ENCODE assay signal across 8 cellular contexts in the genomic region with DNA sequence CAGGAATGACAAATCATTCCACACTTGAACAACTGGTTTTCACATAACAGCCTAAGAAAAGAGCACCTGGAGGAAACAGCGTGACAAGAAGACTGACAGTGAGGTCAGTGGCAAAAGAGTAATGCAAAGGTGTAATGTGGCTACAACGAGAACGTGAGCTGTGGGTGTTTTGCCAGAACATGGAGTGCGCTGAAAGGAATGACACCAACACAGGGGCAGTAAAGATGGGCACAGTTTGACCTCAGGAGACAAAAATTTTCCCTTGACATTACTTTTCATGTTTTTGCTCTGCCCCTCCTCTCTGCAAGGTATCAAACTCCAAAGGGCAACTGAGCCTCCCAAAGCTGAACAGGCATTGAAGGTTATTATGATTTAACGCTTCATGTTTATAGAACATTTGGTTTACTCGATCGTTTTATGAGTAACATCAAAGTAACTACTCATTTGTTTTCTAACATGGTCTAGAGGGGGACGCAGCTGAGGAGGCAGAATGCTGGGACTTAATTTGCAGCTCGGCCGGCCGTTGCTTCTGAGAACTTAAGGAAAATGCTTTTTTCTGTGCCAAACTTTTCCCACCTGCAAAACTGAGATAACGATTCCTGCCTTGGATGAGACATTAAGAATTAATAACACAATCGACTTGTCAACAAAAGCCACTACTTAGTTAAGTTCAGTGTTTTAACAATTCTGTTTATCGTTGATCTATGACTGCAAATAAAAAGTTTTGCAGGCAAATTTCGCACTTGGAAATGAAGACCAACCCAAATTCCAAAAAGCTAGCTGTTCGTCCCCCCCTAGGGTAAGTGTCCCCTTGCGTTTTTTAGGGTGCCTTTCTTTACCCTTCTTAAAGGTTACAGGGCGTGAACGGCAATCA. TPM values are rescaled to one million over a fixed set of nuclear protein-coding genes. Genes with fewer than 3 reads are reported as not detected.
A peak's percentile ranks its signal among the peaks of the same experiment; 100 is the strongest.
DNase-seq lines count a peak whose midpoint lies in the region; ATAC-seq and TF ChIP-seq lines count a peak whose summit lies in the region.

No MANE protein-coding gene starts in this region.

- DNase-seq in activated naive CD4-positive, alpha-beta T cell (lab: John Stamatoyannopoulos, UW): no peak
- DNase-seq in MCF 10A (ENCODE audit: unreplicated experiment) (peak; percentile 3), lung (ENCODE audit: low spot score) (no peak), upper lobe of right lung (no peak), amygdala (lab: John Stamatoyannopoulos, UW) (no peak), HCEC 1CT (no peak)

- no peak for TF ChIP-seq CTCF in MCF 10A (IDR thresholded peaks at IDR 0.05; ENCODE audit: unreplicated experiment)
- TF ChIP-seq CTCF in lung (IDR thresholded peaks at IDR 0.05; ENCODE audit: control extremely low read depth, extremely low read depth): no peak
- TF ChIP-seq CTCF in upper lobe of right lung (IDR thresholded peaks at IDR 0.05): no peak

- H3K27ac ChIP-seq in lung (ENCODE audit: low read depth in 1 of 2, low read length in 1 of 2): peak overlapping the region; percentile 97 to 98
- H3K27ac ChIP-seq in upper lobe of right lung: peak overlapping the region; percentile 94

- H3K4me3 ChIP-seq in lung (peak overlapping the region; percentile 53), upper lobe of right lung (peak overlapping the region; percentile 69)

- peaks cover 4 to 5% of the 10 kb centered on the region in 2 donors for H3K36me3 ChIP-seq in lung (ENCODE audit: control insufficient read depth in 2 of 2, insufficient read depth in 2 of 2, low read length in 2 of 2)
- peaks cover 14% of the 10 kb centered on the region for H3K36me3 ChIP-seq in upper lobe of right lung

- H3K9me3 Mint-ChIP-seq in activated naive CD4-positive, alpha-beta T cell treated with anti-CD3 and anti-CD28 coated beads, Interleukin-2, amount 50 U/mL, for 24 hours: no peaks in the 10 kb centered on the region
- no peaks in the 10 kb centered on the region for H3K9me3 Mint-ChIP-seq in MCF 10A (ENCODE audit: unreplicated experiment)

- H3K27ac Mint-ChIP-seq in activated naive CD4-positive, alpha-beta T cell treated with anti-CD3 and anti-CD28 coated beads, Interleukin-2, amount 50 U/mL, for 24 hours: peak overlapping the region; percentile 93
- H3K27ac Mint-ChIP-seq in MCF 10A (ENCODE audit: low read depth, unreplicated experiment): peak overlapping the region; percentile 66

- POLR2A ChIA-PET in MCF 10A (lab: Yijun Ruan, JAX): interaction anchor here (0.7 to 5.2 kb wide), 26 partner anchors 10 to 1159 kb away, joined by 3 to 79 read pairs (median 10); a partner anchor contains a TSS

- 25 to 28% methylated on average over 19 of the region's 19 CpGs for WGBS in lung, 2 donors

- intact Hi-C loops in MCF 10A (cut with micrococcal nuclease) (no loop called here), upper lobe of right lung (cut with DNase I) (no loop called here)

- peak overlapping the region; percentile 93 for H3K4me3 Mint-ChIP-seq in activated naive CD4-positive, alpha-beta T cell treated with anti-CD3 and anti-CD28 coated beads, Interleukin-2, amount 50 U/mL, for 24 hours
- H3K4me3 Mint-ChIP-seq in MCF 10A (ENCODE audit: unreplicated experiment): peak overlapping the region; percentile 90

- BruUV-seq in MCF 10A (replicated peaks; lab: Mats Ljungman, UMichigan): no TSS peak

- ATAC-seq in lung (ENCODE audit: insufficient read depth, low FRiP score) (no peak), upper lobe of right lung (no peak), GM18858 (IDR thresholded peaks at IDR 0.05; ENCODE audit: unreplicated experiment) (no peak)

- peaks cover 20% of the 10 kb centered on the region for H3K4me1 Mint-ChIP-seq in activated naive CD4-positive, alpha-beta T cell treated with anti-CD3 and anti-CD28 coated beads, Interleukin-2, amount 50 U/mL, for 24 hours
- peaks cover 9% of the 10 kb centered on the region for H3K4me1 Mint-ChIP-seq in MCF 10A (ENCODE audit: insufficient read depth, unreplicated experiment)

- H3K36me3 Mint-ChIP-seq in activated naive CD4-positive, alpha-beta T cell treated with anti-CD3 and anti-CD28 coated beads, Interleukin-2, amount 50 U/mL, for 24 hours: peaks cover 3% of the 10 kb centered on the region
- peaks cover 22% of the 10 kb centered on the region for H3K36me3 Mint-ChIP-seq in MCF 10A (ENCODE audit: insufficient read depth, unreplicated experiment)

- H3K9me3 ChIP-seq in lung (ENCODE audit: control insufficient read depth in 2 of 2, insufficient read depth in 1 of 2, low read length in 1 of 2) (no peaks in the 10 kb centered on the region), upper lobe of right lung (no peaks in the 10 kb centered on the region)

- peaks cover 0 to 3% of the 10 kb centered on the region in 2 donors for H3K4me1 ChIP-seq in lung (ENCODE audit: control insufficient read depth in 2 of 2, insufficient read depth in 2 of 2, low read length in 2 of 2)
- H3K4me1 ChIP-seq in upper lobe of right lung: no peaks in the 10 kb centered on the region

- no peaks in the 10 kb centered on the region for H3K27me3 Mint-ChIP-seq in activated naive CD4-positive, alpha-beta T cell treated with anti-CD3 and anti-CD28 coated beads, Interleukin-2, amount 50 U/mL, for 24 hours
- no peaks in the 10 kb centered on the region for H3K27me3 Mint-ChIP-seq in MCF 10A (ENCODE audit: insufficient read depth, unreplicated experiment)

- H3K27me3 ChIP-seq in lung (ENCODE audit: control insufficient read depth, insufficient read depth) (no peaks in the 10 kb centered on the region), upper lobe of right lung (no peaks in the 10 kb centered on the region)

- CTCF ChIA-PET in MCF 10A (lab: Yijun Ruan, JAX): interaction anchor here (0.6 to 4.1 kb wide), 24 partner anchors 10 to 298 kb away, joined by 3 to 37 read pairs (median 4); a partner anchor contains a TSS

RNA-seq across cellular contexts. Expression of a gene that starts 1.0 kb away (rescaled TPM):
- total RNA-seq in MCF 10A (2022): 39.0 and 44.4 TPM in 2 replicates
- 10 to 100 TPM; 47.2 to 49.0 TPM for total RNA-seq in lung
- polyA plus RNA-seq in lung: 10 to 100 TPM; 28.3 to 45.5 TPM
- total RNA-seq in upper lobe of right lung: 44.7 TPM

RNA-seq across cellular contexts. Expression of a gene that starts 26.4 kb away (rescaled TPM):
- total RNA-seq in MCF 10A (2022) (82.1 and 138 TPM in 2 replicates), lung (10 to 100 TPM; 33.8 to 34.2 TPM), upper lobe of right lung (37.8 TPM)
- polyA plus RNA-seq in lung: 10 to 100 TPM in 1 of 2 donors, 1 to 10 TPM in 1; 7.2 to 23.7 TPM

RNA-seq across cellular contexts. Expression of a gene that starts 26.8 kb away (rescaled TPM):
- total RNA-seq in MCF 10A (2022): 175 and 201 TPM in 2 replicates
- total RNA-seq in lung: 10 to 100 TPM; 45.6 to 54.7 TPM
- polyA plus RNA-seq in lung: 10 to 100 TPM; 19.2 to 56.5 TPM
- total RNA-seq in upper lobe of right lung: 38.9 TPM

RNA-seq across cellular contexts. Expression of a gene that starts 37.0 kb away (rescaled TPM):
- 57.6 and 60.6 TPM in 2 replicates for total RNA-seq in MCF 10A (2022)
- 100 to 1,000 TPM in 1 of 2 donors, 10 to 100 TPM in 1; 85.3 to 104 TPM for total RNA-seq in lung
- polyA plus RNA-seq in lung: 10 to 100 TPM; 27.7 to 58.1 TPM
- total RNA-seq in upper lobe of right lung: 83.5 TPM

RNA-seq across cellular contexts. Expression of a gene that starts 54.0 kb away (rescaled TPM):
- total RNA-seq in MCF 10A (2022) (6.1 and 7.1 TPM in 2 replicates), lung (10 to 100 TPM; 10.3 to 14.9 TPM), upper lobe of right lung (8.4 TPM)
- polyA plus RNA-seq in lung: 1 to 10 TPM; 7.5 to 8.4 TPM
